In the genomic region with DNA sequence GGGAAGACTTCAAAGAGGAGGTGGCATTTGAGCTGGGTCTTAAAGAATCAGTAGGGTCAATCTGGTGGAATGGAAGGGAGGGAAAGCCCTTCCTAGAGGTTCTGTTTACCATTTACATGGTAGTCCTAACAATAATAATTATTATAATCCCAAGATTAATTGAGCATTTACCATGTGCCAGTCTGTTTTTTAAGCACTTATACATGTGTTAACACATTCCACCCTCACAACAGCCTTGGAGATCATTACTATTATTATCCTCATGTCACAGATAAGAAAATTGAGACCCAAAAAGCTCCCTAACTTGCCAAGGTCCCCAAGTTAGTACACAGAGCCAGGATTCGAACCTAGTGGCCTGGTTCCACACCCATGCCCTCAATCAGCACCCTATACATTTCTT, we compare ENCODE assay signal across 25 cellular contexts. TPM values are rescaled to one million over a fixed set of nuclear protein-coding genes. Genes with fewer than 3 reads are reported as not detected.
"Had no signal": no experiment of that assay in that cellular context is flagged by ENCODE, and none has a peak within 500 bp of the region (broad histone marks: within the 10 kb centered on the region; RNA-seq: fewer than 3 reads in every experiment).

No MANE protein-coding gene starts in this region.

- H3K4me3 ChIP-seq: colonic mucosa, esophagus squamous epithelium, gastrocnemius medialis, heart right ventricle, left lung, lower lobe of right lung, mucosa of descending colon had no signal

- H3K36me3 ChIP-seq: colonic mucosa, esophagus squamous epithelium, gastrocnemius medialis, heart right ventricle, left lung, lower lobe of right lung had no signal

- H3K4me3 Mint-ChIP-seq: dendritic cell treated with granulocyte-macrophage colony-stimulating factor and Interleukin-4, amounts not matched to agents 40 ng/mL and 50 ng/mL, for 4 days; effector memory CD8-positive, alpha-beta T cell; endodermal cell; mesothelial cell of epicardium had no signal

- DNase-seq: colonic mucosa; cortex of kidney; effector CD8-positive, alpha-beta T cell; effector memory CD8-positive, alpha-beta T cell; endodermal cell; erythroblast; esophagus squamous epithelium; foreskin fibroblast; foreskin melanocyte; gastrocnemius medialis; glutamatergic neuron; head of caudate nucleus; heart right ventricle; left cardiac atrium; left lung; left ventricle myocardium superior; lower lobe of right lung; mesendoderm; mucosa of descending colon had no signal

- H3K27me3 ChIP-seq: colonic mucosa had no signal

- H3K36me3 Mint-ChIP-seq: mesothelial cell of epicardium had no signal

- H3K27ac ChIP-seq: colonic mucosa, epithelial cell of prostate, esophagus squamous epithelium, gastrocnemius medialis, heart right ventricle, left lung, lower lobe of right lung had no signal

- H3K9me3 Mint-ChIP-seq: dendritic cell treated with granulocyte-macrophage colony-stimulating factor and Interleukin-4, amounts not matched to agents 40 ng/mL and 50 ng/mL, for 4 days; effector memory CD8-positive, alpha-beta T cell; endodermal cell; mesothelial cell of epicardium had no signal

- H3K4me1 ChIP-seq: colonic mucosa, esophagus squamous epithelium, gastrocnemius medialis, heart right ventricle, left lung, lower lobe of right lung had no signal

- H3K27ac Mint-ChIP-seq: dendritic cell treated with granulocyte-macrophage colony-stimulating factor and Interleukin-4, amounts not matched to agents 40 ng/mL and 50 ng/mL, for 4 days; effector memory CD8-positive, alpha-beta T cell; endodermal cell; mesothelial cell of epicardium had no signal

- H3K9me3 ChIP-seq: colonic mucosa, esophagus squamous epithelium, gastrocnemius medialis, heart right ventricle, left lung, lower lobe of right lung, mucosa of descending colon had no signal

RNA-seq across cellular contexts. Expression of a gene that starts 10.8 kb away (rescaled TPM):
- total RNA-seq: dermis microvascular lymphatic vessel endothelial cell, gastrocnemius medialis, left lung, left ventricle myocardium superior, lower lobe of right lung, lung microvascular endothelial cell had no signal
- polyA plus RNA-seq: keratinocyte had no signal
